ENCODE assay signal across 12 cellular contexts in the genomic region with DNA sequence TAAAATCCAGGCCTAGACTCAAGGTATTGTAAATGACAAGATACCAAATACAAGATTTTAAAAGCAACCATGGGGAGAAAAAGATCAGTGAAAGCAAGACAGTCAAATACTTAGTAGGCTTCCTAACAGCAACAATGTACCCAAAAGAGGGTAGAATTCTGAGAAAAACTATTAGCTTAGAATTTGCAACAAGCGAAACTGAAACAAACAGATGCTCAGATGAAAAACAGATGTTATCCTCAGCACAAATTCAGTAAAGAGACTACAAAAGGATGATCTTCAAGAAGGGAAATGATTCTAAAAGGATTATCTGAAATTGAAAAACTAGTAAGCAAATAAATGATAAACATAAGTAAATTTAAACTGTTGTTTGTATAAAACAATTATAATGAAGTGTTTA. TPM values are rescaled to one million over a fixed set of nuclear protein-coding genes. Genes with fewer than 3 reads are reported as not detected.
DNase-seq lines count a peak whose midpoint lies in the region; ATAC-seq, FAIRE-seq and TF ChIP-seq lines count a peak whose summit lies in the region.
"Had no signal": no experiment of that assay in that cellular context is flagged by ENCODE, and none has a peak within 500 bp of the region (broad histone marks: within the 10 kb centered on the region; RNA-seq: fewer than 3 reads in every experiment).

No MANE protein-coding gene starts in this region.

- CTCF ChIA-PET in GM12878 (lab: Yijun Ruan, JAX) = interaction anchor here (0.6 to 1.3 kb wide), 4 partner anchors 46 to 562 kb away, joined by 3 to 5 read pairs (median 3); partner anchors contain the start of genes ODR4 and TPR

- H3K4me1 ChIP-seq in GM12878 (ENCODE audit: control insufficient read depth, insufficient read depth, low read length) (peaks cover 8% of the 10 kb centered on the region), tibial artery (no peaks in the 10 kb centered on the region)

- H3K4me3 ChIP-seq in GM12878 = no peak overlapping the region
- no peak overlapping the region for H3K4me3 ChIP-seq in tibial artery

- H3K36me3 ChIP-seq in GM12878 (ENCODE audit: control insufficient read depth in 2 of 2, insufficient read depth in 2 of 2, low read length in 1 of 2) (peaks cover 0 to 8% of the 10 kb centered on the region in 2 experiments; a peak in 2 of 4 replicates), tibial artery (peaks cover 23 to 31% (median 24%) of the 10 kb centered on the region in 3 donors)

- TF ChIP-seq POLR2A in GM12891 (IDR thresholded peaks at IDR 0.05; ENCODE audit: low read depth, low read length) (no peak), GM12878 (IDR thresholded peaks at IDR 0.05; ENCODE audit: low read depth, low read length) (no peak)

- peak; percentile 4 for DNase-seq in GM12891 (ENCODE audit: insufficient read length, low spot score)
- DNase-seq in GM12878 (ENCODE audit: low read depth, low spot score) = no peak
- DNase-seq in NCI-H446 (lab: John Stamatoyannopoulos, UW) = no peak
- no peak for DNase-seq in SIG-M5 treated with dmso at 0.1 percent for 504 hours (lab: John Stamatoyannopoulos, UW; ENCODE audit: unreplicated experiment)
- DNase-seq in tibial artery = no peak
- DNase-seq in Right ventricle myocardium superior = no peak
- DNase-seq: activated CD4-positive, alpha-beta T cell treated with anti-CD3 and anti-CD28 coated beads, Interleukin-2, amount 50 U/mL, for 1 hour; effector memory CD4-positive, alpha-beta T cell; NCI-H1436; occipital lobe had no signal

- TF ChIP-seq CTCF in GM12878 (IDR thresholded peaks at IDR 0.05 in 2 of 3, conservative IDR thresholded peaks at IDR 0.05 in 1 of 3; ENCODE audit: control insufficient read depth in 2 of 3, extremely low read depth in 1 of 3, insufficient read depth in 1 of 3, low read depth in 3 of 3, low read length in 3 of 3) = no peak
- TF ChIP-seq CTCF in tibial artery (IDR thresholded peaks at IDR 0.05) = no peak

- H3K9ac ChIP-seq in GM12878 (ENCODE audit: control insufficient read depth, insufficient read depth, low read length) = no peak overlapping the region

- ATAC-seq in GM19468 (IDR thresholded peaks at IDR 0.05; ENCODE audit: extremely low read depth, unreplicated experiment) (peak; percentile 90), HG03159 (IDR thresholded peaks at IDR 0.05; ENCODE audit: unreplicated experiment) (peak; percentile 87), GM12878 (peak; percentile 71), Right ventricle myocardium superior (ENCODE audit: poor library complexity) (no peak)

- BruUV-seq in GM12878 (replicated peaks; lab: Mats Ljungman, UMichigan) = no TSS peak

- SMC1A ChIA-PET in GM12878 (lab: Charles Lee; ENCODE audit: uncharacterized antibody, unreplicated experiment) = interaction anchor here (0.9 to 1.3 kb wide), 4 partner anchors 11 to 48 kb away, joined by 3 to 5 read pairs (median 4); no protein-coding TSS in a partner anchor

- H4K20me1 ChIP-seq in GM12878 (ENCODE audit: control insufficient read depth, insufficient read depth) = no peaks in the 10 kb centered on the region

- no peak overlapping the region for H3K4me2 ChIP-seq in GM12878 (ENCODE audit: control insufficient read depth, insufficient read depth)

- H3K27me3 ChIP-seq in GM12878 (replicated peaks in 1 of 2; ENCODE audit: control insufficient read depth in 2 of 2, insufficient read depth in 2 of 2, low read length in 1 of 2) = no peaks in the 10 kb centered on the region
- H3K27me3 ChIP-seq in tibial artery = no peaks in the 10 kb centered on the region

- intact Hi-C loops in GM12878 (cut with micrococcal nuclease; ENCODE audit: unreplicated experiment) (no loop called here), tibial artery (cut with DNase I; ENCODE audit: low total_unique reads) (no loop called here), Right ventricle myocardium superior (cut with DNase I) (no loop called here)

- TF ChIP-seq EP300 in GM12878 (IDR thresholded peaks at IDR 0.05; ENCODE audit: borderline replicate concordance in 1 of 2, control insufficient read depth in 1 of 2, low read depth in 2 of 2, low read length in 2 of 2) = no peak

- no peaks in the 10 kb centered on the region for H3K79me2 ChIP-seq in GM12878 (ENCODE audit: control insufficient read depth, insufficient read depth, low read length)

- no peak overlapping the region for H2AFZ ChIP-seq in GM12878 (ENCODE audit: control insufficient read depth, low read depth, low read length)

- TF ChIP-seq RAD21 in GM12878 (IDR thresholded peaks at IDR 0.05; ENCODE audit: insufficient read depth, low read depth, low read length) = no peak

- POLR2A ChIA-PET in GM12878 (lab: Charles Lee) = interaction anchor here (1.0 kb wide), 1 partner anchor 12 kb away, joined by 4 read pairs; no protein-coding TSS in a partner anchor

- WGBS in GM12878 (ENCODE audit: insufficient coverage, insufficient replicate concordance, low lambda C conversion rate, missing lambda C conversion rate) = 0% methylated on average over 1 of the region's 1 CpG

- H3K27ac ChIP-seq in GM12878 (ENCODE audit: control insufficient read depth, insufficient read depth) (peak overlapping the region; percentile 18; the same call in 1 of the 2 replicates), tibial artery (no peak overlapping the region)

- H3K9me3 ChIP-seq in GM12878 (replicated peaks; ENCODE audit: control insufficient read depth, insufficient read depth, low read length) (no peaks in the 10 kb centered on the region), tibial artery (no peaks in the 10 kb centered on the region)

- FAIRE-seq in GM12891 (lab: Jason Lieb, UNC) = no peak
- FAIRE-seq in GM12878 (lab: Jason Lieb, UNC) = peak; percentile 86

- RAD21 ChIA-PET in GM12878 (lab: Charles Lee; ENCODE audit: unreplicated experiment) = interaction anchor here (1.5 kb wide), 1 partner anchor 17 kb away, joined by 5 read pairs; no protein-coding TSS in a partner anchor

- in situ Hi-C loops in GM12878 (cut with MboI) = no loop called here

TF ChIP-seq in GM12878, 131 proteins besides CTCF, POLR2A, EP300 and RAD21 (continues in another document):
- no peak for TF ChIP-seq ZSCAN29 (IDR thresholded peaks at IDR 0.05)

RNA-seq across cellular contexts. Expression of gene PDC, which starts 40.0 kb away (rescaled TPM):
- not detected for polyA plus RNA-seq in GM12891 (2012; ENCODE audit: low read depth, missing spikeins)
- 0.48 TPM in 1 of 2 replicates, not detected in the other for total RNA-seq in GM12878 (2013; cell fraction: nucleolus; rRNA removed)
- total RNA-seq in GM12878 (2014; rRNA removed) (not detected in 2 replicates), GM12878 (2014; rRNA removed; fragmentation: Illumina TruSeq; extraction: Trizol) (not detected in 2 replicates), GM12878 (2021) (not detected in 2 replicates), Right ventricle myocardium superior (not detected)
- polyA plus RNA-seq in GM12878 (2011; ENCODE audit: low read depth) = not detected
- polyA plus RNA-seq in GM12878 (2011; rRNA removed) (not detected in 2 replicates), GM12878 (2014; fragmentation: Illumina TruSeq; extraction: Trizol) (not detected in 2 replicates), GM12878 (2014; fragmentation: Nextera tagmentation; extraction: Ambion mirVana) (under 1 TPM in 1 of 2 experiments, not detected in 1; 0.11 TPM), GM12878 (2014; rRNA removed) (not detected in 2 replicates), GM12878 (2016; fragmentation: Nextera tagmentation; extraction: Ambion mirVana) (not detected)
- polyA plus RNA-seq in GM12878 (2011; cell fraction: cytosol; rRNA removed) = not detected in 2 replicates
- not detected in 2 replicates for polyA plus RNA-seq in GM12878 (2011; cell fraction: nucleus; rRNA removed)
- polyA plus RNA-seq in GM12878 (2012) = 0.15 TPM in 1 of 2 replicates, not detected in the other
- not detected in 2 replicates for polyA minus RNA-seq in GM12878 (2011; rRNA and poly(A)+ RNA removed)
- not detected in 2 replicates for polyA minus RNA-seq in GM12878 (2011; cell fraction: cytosol; rRNA and poly(A)+ RNA removed)
- polyA minus RNA-seq in GM12878 (2011; cell fraction: nucleus; rRNA and poly(A)+ RNA removed) = not detected in 2 replicates
- total RNA-seq: occipital lobe had no signal

RNA-seq across cellular contexts. Expression of gene ODR4, which starts 45.3 kb away (rescaled TPM):
- 7.8 TPM for polyA plus RNA-seq in GM12891 (2012; ENCODE audit: low read depth, missing spikeins)
- 67.2 and 68.2 TPM in 2 replicates for total RNA-seq in GM12878 (2013; cell fraction: nucleolus; rRNA removed)
- total RNA-seq in GM12878 (2014; rRNA removed) (10.6 and 10.7 TPM in 2 replicates), GM12878 (2014; rRNA removed; fragmentation: Illumina TruSeq; extraction: Trizol) (15.1 and 16.3 TPM in 2 replicates), GM12878 (2021) (12.3 TPM in 2 replicates), Right ventricle myocardium superior (10.2 TPM)
- polyA plus RNA-seq in GM12878 (2011; ENCODE audit: low read depth) = 3.6 TPM
- polyA plus RNA-seq in GM12878 (2011; rRNA removed) (14.1 and 26.1 TPM in 2 replicates), GM12878 (2014; fragmentation: Illumina TruSeq; extraction: Trizol) (11.8 and 16.3 TPM in 2 replicates), GM12878 (2014; fragmentation: Nextera tagmentation; extraction: Ambion mirVana) (10 to 100 TPM; 12.6 to 15.4 TPM), GM12878 (2014; rRNA removed) (10.4 and 11.0 TPM in 2 replicates), GM12878 (2016; fragmentation: Nextera tagmentation; extraction: Ambion mirVana) (10 to 100 TPM; 19.3 to 19.4 TPM)
- polyA plus RNA-seq in GM12878 (2011; cell fraction: cytosol; rRNA removed) = 3.8 and 4.4 TPM in 2 replicates
- polyA plus RNA-seq in GM12878 (2011; cell fraction: nucleus; rRNA removed) = 12.8 and 17.3 TPM in 2 replicates
- polyA plus RNA-seq in GM12878 (2012) = 8.6 and 9.5 TPM in 2 replicates
- 8.6 and 11.1 TPM in 2 replicates for polyA minus RNA-seq in GM12878 (2011; rRNA and poly(A)+ RNA removed)
- 2.5 and 4.6 TPM in 2 replicates for polyA minus RNA-seq in GM12878 (2011; cell fraction: cytosol; rRNA and poly(A)+ RNA removed)
- polyA minus RNA-seq in GM12878 (2011; cell fraction: nucleus; rRNA and poly(A)+ RNA removed) = 11.7 and 14.7 TPM in 2 replicates

RNA-seq across cellular contexts. Expression of gene TPR, which starts 45.9 kb away (rescaled TPM):
- polyA plus RNA-seq in GM12891 (2012; ENCODE audit: low read depth, missing spikeins) = 34.1 TPM
- 156 and 173 TPM in 2 replicates for total RNA-seq in GM12878 (2013; cell fraction: nucleolus; rRNA removed)
- total RNA-seq in GM12878 (2014; rRNA removed) (103 and 108 TPM in 2 replicates), GM12878 (2014; rRNA removed; fragmentation: Illumina TruSeq; extraction: Trizol) (90.7 and 93.8 TPM in 2 replicates), GM12878 (2021) (94.3 and 103 TPM in 2 replicates), Right ventricle myocardium superior (41.4 TPM)
- polyA plus RNA-seq in GM12878 (2011; ENCODE audit: low read depth) = 23.1 TPM
- polyA plus RNA-seq in GM12878 (2011; rRNA removed) (70.5 and 93.6 TPM in 2 replicates), GM12878 (2014; fragmentation: Illumina TruSeq; extraction: Trizol) (86.4 and 89.5 TPM in 2 replicates), GM12878 (2014; fragmentation: Nextera tagmentation; extraction: Ambion mirVana) (10 to 100 TPM; 30.9 to 37.2 TPM), GM12878 (2014; rRNA removed) (62.3 and 68.1 TPM in 2 replicates), GM12878 (2016; fragmentation: Nextera tagmentation; extraction: Ambion mirVana) (100 to 1,000 TPM; 117 to 122 TPM)
- 63.0 and 74.4 TPM in 2 replicates for polyA plus RNA-seq in GM12878 (2011; cell fraction: cytosol; rRNA removed)
- polyA plus RNA-seq in GM12878 (2011; cell fraction: nucleus; rRNA removed) = 135 and 140 TPM in 2 replicates
- 32.0 and 43.9 TPM in 2 replicates for polyA plus RNA-seq in GM12878 (2012)
- 121 and 130 TPM in 2 replicates for polyA minus RNA-seq in GM12878 (2011; rRNA and poly(A)+ RNA removed)
- 39.6 and 44.7 TPM in 2 replicates for polyA minus RNA-seq in GM12878 (2011; cell fraction: cytosol; rRNA and poly(A)+ RNA removed)
- polyA minus RNA-seq in GM12878 (2011; cell fraction: nucleus; rRNA and poly(A)+ RNA removed) = 67.6 and 101 TPM in 2 replicates
